In the genomic region with DNA sequence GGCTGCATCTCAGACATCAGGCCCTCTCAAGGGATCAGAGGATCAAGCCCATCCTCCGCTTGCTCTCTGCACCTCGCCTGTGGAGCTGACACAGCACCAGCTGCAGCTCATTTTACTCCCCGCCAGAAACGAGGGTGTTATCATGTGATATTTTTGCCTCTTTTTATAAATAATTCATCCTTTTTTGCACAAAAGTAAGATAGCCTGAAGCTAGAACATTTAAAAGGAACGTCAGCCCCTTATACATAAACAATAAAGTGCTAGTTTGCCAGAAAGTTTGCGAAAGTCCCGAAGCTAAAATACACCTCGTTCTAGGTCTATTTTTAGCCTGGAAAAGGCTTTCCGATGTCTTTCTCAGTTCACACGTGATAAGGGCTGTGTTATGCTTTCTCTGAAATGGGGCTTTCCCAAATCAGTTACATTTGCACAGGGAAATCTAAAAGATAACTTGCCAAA, we compare ENCODE assay signal across 11 cellular contexts. TPM values are rescaled to one million over a fixed set of nuclear protein-coding genes. Genes with fewer than 3 reads are reported as not detected.
A peak's percentile ranks its signal among the peaks of the same experiment; 100 is the strongest.
DNase-seq lines count a peak whose midpoint lies in the region; FAIRE-seq and TF ChIP-seq lines count a peak whose summit lies in the region.
"Had no signal": no experiment of that assay in that cellular context is flagged by ENCODE, and none has a peak within 500 bp of the region (broad histone marks: within the 10 kb centered on the region; RNA-seq: fewer than 3 reads in every experiment).

No MANE protein-coding gene starts in this region.

- DNase-seq in DMS 273 (lab: John Stamatoyannopoulos, UW; ENCODE audit: unreplicated experiment) (peak; percentile 16), DMS 273 treated with DMSO at 0.1 percent for 48 hours (lab: John Stamatoyannopoulos, UW) (no peak), thyroid gland (peak in 1 of 2 donors; percentile 40), activated gamma-delta T cell treated with Interleukin-2 at 50 U/mL for 16 hours (no peak), HTR-8/SVneo (ENCODE audit: insufficient read length, low spot score) (no peak), NCI-H1694 (lab: John Stamatoyannopoulos, UW) (no peak)
- DNase-seq: activated T-cell treated with anti-CD3 and anti-CD28 coated beads, Interleukin-2, amount 50 U/mL, for 1 hour; NCI-H1694 treated with DMSO at 0.1 percent for 48 hours had no signal

- H3K27ac ChIP-seq in cingulate gyrus (ENCODE audit: low read depth, low read length) (peak overlapping the region; percentile 74), layer of hippocampus (ENCODE audit: low read depth, low read length) (peak overlapping the region; percentile 28), thyroid gland (peak overlapping the region; percentile 31 to 99 (median 89))
- H3K27ac ChIP-seq: 22Rv1 had no signal

- WGBS in thyroid gland, 2 donors = 14 to 34% methylated on average over 10 of the region's 10 CpGs

- no peak for FAIRE-seq in HTR-8/SVneo (lab: Jason Lieb, UNC)

- intact Hi-C loops in thyroid gland (cut with DNase I) = no loop called here

- peak in 1 of 2 donors; percentile 20 for TF ChIP-seq POLR2A in thyroid gland (IDR thresholded peaks at IDR 0.05)

- H3K36me3 ChIP-seq in thyroid gland = no peaks in the 10 kb centered on the region

- H3K4me3 ChIP-seq in thyroid gland (replicated peaks in 1 of 3) = no peak overlapping the region

- H3K4me1 ChIP-seq in thyroid gland = peaks cover 32 to 41% of the 10 kb centered on the region in 2 donors

- H3K27me3 ChIP-seq in layer of hippocampus (ENCODE audit: control insufficient read depth, insufficient read depth, low read length) = no peaks in the 10 kb centered on the region
- H3K27me3 ChIP-seq in thyroid gland = no peaks in the 10 kb centered on the region

- no peak for TF ChIP-seq CTCF in thyroid gland (IDR thresholded peaks at IDR 0.05)

- H3K9me3 ChIP-seq in thyroid gland = no peaks in the 10 kb centered on the region

RNA-seq across cellular contexts. Expression of gene FAM174B, which starts 9.6 kb away (rescaled TPM):
- 10 to 100 TPM; 51.9 to 69.4 (median 61.4) TPM for total RNA-seq in thyroid gland

Comparison
In these comparisons a context has a peak if more than half of its experiments do, and no peak if none do; other contexts are left out.
1. H3K27ac ChIP-seq: peak in every context shown above with its lines; median percentile 89 in thyroid gland; 74 in cingulate gyrus; 28 in layer of hippocampus.